19 cellular contexts compared by ENCODE assay signal in genomic region chr3:190848891-190849290, GRCh38. TPM values are rescaled to one million over a fixed set of nuclear protein-coding genes. Genes with fewer than 3 reads are reported as not detected.
DNase-seq lines count a peak whose midpoint lies in the region; ATAC-seq, FAIRE-seq and TF ChIP-seq lines count a peak whose summit lies in the region.
"Had no signal": no experiment of that assay in that cellular context is flagged by ENCODE, and none has a peak within 500 bp of the region (broad histone marks: within the 10 kb centered on the region; RNA-seq: fewer than 3 reads in every experiment).

No MANE protein-coding gene starts in this region.

- H3K4me1 ChIP-seq in endothelial cell of umbilical vein (ENCODE audit: control insufficient read depth, extremely low read depth, insufficient read depth, low read length), result no peaks in the 10 kb centered on the region
- H3K4me1 ChIP-seq in esophagus squamous epithelium, result no peaks in the 10 kb centered on the region

- ATAC-seq in GM18909 (IDR thresholded peaks at IDR 0.05; ENCODE audit: poor library complexity, unreplicated experiment), result no peak

- no peak overlapping the region for H3K9ac ChIP-seq in endothelial cell of umbilical vein (replicated peaks; ENCODE audit: extremely low read depth, insufficient read depth, low read length)

- no TSS peak for BruUV-seq in endothelial cell of umbilical vein (replicated peaks; lab: Mats Ljungman, UMichigan)

- 64 to 66% methylated on average over 3 of the region's 3 CpGs for WGBS in esophagus squamous epithelium, 2 donors

- dilution Hi-C loops in endothelial cell of umbilical vein (cut with MboI; ENCODE audit: extremely low pct_ligation_motif_present, low sequenced_read_pairs), result no loop called here

- H3K4me2 ChIP-seq in endothelial cell of umbilical vein (ENCODE audit: insufficient read depth, low read length), result no peak overlapping the region

- CTCF ChIA-PET in endothelial cell of umbilical vein (lab: Charles Lee), result interaction anchor here (1.1 kb wide), 1 partner anchor 36 kb away, joined by 3 read pairs; no protein-coding TSS in a partner anchor

- no peak overlapping the region for H2AFZ ChIP-seq in endothelial cell of umbilical vein (ENCODE audit: low read depth, low read length)

- no peak for TF ChIP-seq CTCF in endothelial cell of umbilical vein (IDR thresholded peaks at IDR 0.05; ENCODE audit: extremely low read depth in 1 of 2, insufficient read depth in 1 of 2, low read depth in 1 of 2, low read length in 2 of 2)
- no peak for TF ChIP-seq CTCF in esophagus squamous epithelium (IDR thresholded peaks at IDR 0.05)

- TF ChIP-seq POLR2A in endothelial cell of umbilical vein (IDR thresholded peaks at IDR 0.05; ENCODE audit: low read depth, low read length), result no peak
- TF ChIP-seq POLR2A in esophagus squamous epithelium (IDR thresholded peaks at IDR 0.05), result no peak

- H4K20me1 ChIP-seq in endothelial cell of umbilical vein (replicated peaks; ENCODE audit: control insufficient read depth, extremely low read depth, insufficient read depth, low read length), result no peaks in the 10 kb centered on the region

- no peaks in the 10 kb centered on the region for H3K27me3 ChIP-seq in endothelial cell of umbilical vein (ENCODE audit: control insufficient read depth in 2 of 2, insufficient read depth in 2 of 2, low read length in 2 of 2)
- H3K27me3 ChIP-seq in esophagus squamous epithelium, result peaks cover 0 to 4% (median 0%) of the 10 kb centered on the region in 4 donors

- intact Hi-C loops in endothelial cell of umbilical vein (cut with micrococcal nuclease) (no loop called here), esophagus squamous epithelium (cut with DNase I) (no loop called here)

- H3K4me3 ChIP-seq in endothelial cell of umbilical vein (replicated peaks in 1 of 3; ENCODE audit: insufficient read depth in 1 of 3, low read depth in 1 of 3, low read length in 3 of 3) (no peak overlapping the region), esophagus squamous epithelium (no peak overlapping the region)
- H3K4me3 ChIP-seq: SK-N-MC had no signal

- DNase-seq in A172 (ENCODE audit: low spot score), result peak; percentile 65
- peak; percentile 34 for DNase-seq in HS-5 (ENCODE audit: low read depth)
- peak; percentile 37 for DNase-seq in RKO (ENCODE audit: low spot score)
- no peak for DNase-seq in endothelial cell of umbilical vein (ENCODE audit: low read depth, low spot score)
- DNase-seq in NCI-H187 (lab: John Stamatoyannopoulos, UW), result no peak
- DNase-seq in esophagus squamous epithelium (lab: John Stamatoyannopoulos, UW), result no peak
- no peak for DNase-seq in DMS79 (lab: John Stamatoyannopoulos, UW)
- DNase-seq: CD4-positive, CD25-positive, alpha-beta regulatory T cell; COR-L47; KBM-7; NCI-H1417; NCI-H187 treated with DMSO at 0.1 percent for 48 hours; NCI-H2227 treated with DMSO at 0.1 percent for 48 hours; NCI-H524; Right ventricle myocardium superior had no signal

- H3K36me3 ChIP-seq in endothelial cell of umbilical vein (ENCODE audit: control insufficient read depth in 2 of 2, extremely low read depth in 1 of 2, insufficient read depth in 2 of 2, low read length in 2 of 2), result no peaks in the 10 kb centered on the region
- no peaks in the 10 kb centered on the region for H3K36me3 ChIP-seq in esophagus squamous epithelium

- POLR2A ChIA-PET in endothelial cell of umbilical vein (lab: Charles Lee), result no interaction called here

- H3K9me1 ChIP-seq in endothelial cell of umbilical vein (replicated peaks; ENCODE audit: control insufficient read depth, extremely low read depth, insufficient read depth, low read length), result no peaks in the 10 kb centered on the region

- H3K9me3 ChIP-seq in endothelial cell of umbilical vein (replicated peaks; ENCODE audit: control insufficient read depth, insufficient read depth, low read length) (no peaks in the 10 kb centered on the region), esophagus squamous epithelium (no peaks in the 10 kb centered on the region)

- H3K79me2 ChIP-seq in endothelial cell of umbilical vein (ENCODE audit: control insufficient read depth, insufficient read depth, low read length), result no peaks in the 10 kb centered on the region

- H3K27ac ChIP-seq in endothelial cell of umbilical vein (ENCODE audit: insufficient read depth, low read depth, low read length) (no peak overlapping the region), esophagus squamous epithelium (no peak overlapping the region)
- H3K27ac ChIP-seq: 22Rv1, SK-N-MC had no signal

- FAIRE-seq in endothelial cell of umbilical vein (lab: Jason Lieb, UNC), result no peak
- FAIRE-seq: GM12892 had no signal

TF ChIP-seq in endothelial cell of umbilical vein, 7 proteins besides CTCF, POLR2A, EP300 and RAD21:
- TF ChIP-seq JUN (IDR thresholded peaks at IDR 0.05; ENCODE audit: borderline replicate concordance, insufficient read depth, insufficient read length, low read depth) (no peak), FOS (IDR thresholded peaks at IDR 0.05; ENCODE audit: borderline replicate concordance, insufficient read depth, low read length) (peak; percentile 11)

RNA-seq across cellular contexts. Expression of gene GMNC, which starts 13.6 kb away (rescaled TPM):
- total RNA-seq in A172 (2014; rRNA removed; shearing (Covaris generic)), result 0.02 TPM in 1 of 2 replicates, not detected in the other
- total RNA-seq in endothelial cell of umbilical vein (not detected in 2 replicates), esophagus squamous epithelium (not detected)
- polyA plus RNA-seq in endothelial cell of umbilical vein, result not detected in 2 replicates
- not detected in 2 replicates for polyA plus RNA-seq in endothelial cell of umbilical vein (2011; cell fraction: cytosol; rRNA removed)
- not detected in 2 replicates for polyA plus RNA-seq in endothelial cell of umbilical vein (2011; cell fraction: nucleus; rRNA removed)
- polyA plus RNA-seq in endothelial cell of umbilical vein (2012), result not detected in 2 replicates
- not detected in 2 replicates for polyA minus RNA-seq in endothelial cell of umbilical vein
- not detected for polyA minus RNA-seq in endothelial cell of umbilical vein (2011; cell fraction: cytosol; rRNA and poly(A)+ RNA removed)
- not detected in 2 replicates for polyA minus RNA-seq in endothelial cell of umbilical vein (2011; cell fraction: nucleus; rRNA and poly(A)+ RNA removed)
- total RNA-seq: CD4-positive, CD25-positive, alpha-beta regulatory T cell had no signal
- polyA plus RNA-seq: CD4-positive, CD25-positive, alpha-beta regulatory T cell had no signal

Comparison
In these comparisons a context has a peak if more than half of its experiments do, and no peak if none do; other contexts are left out.
1. DNase-seq: peak in A172 (single experiment), HS-5 (single experiment) and RKO (single experiment); none in endothelial cell of umbilical vein (single experiment), NCI-H187 (0 of 2), esophagus squamous epithelium (single experiment) and DMS79 (single experiment).